ENCODE assay signal across 9 cellular contexts in the genomic region with DNA sequence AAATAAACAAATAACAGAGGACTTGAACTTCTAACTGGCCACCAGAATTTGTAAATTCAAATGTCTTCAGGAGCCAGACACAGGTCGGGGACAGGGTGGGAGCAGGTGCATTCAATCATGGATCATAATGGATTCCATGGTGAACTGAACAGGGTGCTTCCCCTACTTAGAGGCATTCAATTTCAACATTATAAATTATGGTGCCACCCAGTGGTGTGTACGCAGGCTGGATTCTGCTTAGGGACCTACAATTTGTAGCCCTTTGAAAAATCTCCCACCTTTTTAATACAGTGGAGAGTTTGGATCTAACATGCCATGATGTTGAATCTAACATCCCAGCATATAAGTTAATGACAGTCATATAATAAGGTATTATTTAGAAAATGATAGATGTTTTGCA. TPM values are rescaled to one million over a fixed set of nuclear protein-coding genes. Genes with fewer than 3 reads are reported as not detected.
DNase-seq lines count a peak whose midpoint lies in the region; ATAC-seq and TF ChIP-seq lines count a peak whose summit lies in the region.
"Had no signal": no experiment of that assay in that cellular context is flagged by ENCODE, and none has a peak within 500 bp of the region (broad histone marks: within the 10 kb centered on the region; RNA-seq: fewer than 3 reads in every experiment).

No MANE protein-coding gene starts in this region.

- H3K4me2 ChIP-seq in SU-DHL-6 (ENCODE audit: low read depth, low read length, poor library complexity, severe bottlenecking): no peak overlapping the region

- peaks cover 55% of the 10 kb centered on the region for H3K4me1 ChIP-seq in ACC112 (ENCODE audit: control insufficient read depth, insufficient read depth, low read length, unreplicated experiment)

- TF ChIP-seq CTCF in SU-DHL-6 (IDR thresholded peaks at IDR 0.05; ENCODE audit: insufficient read depth, low read length, poor library complexity, severe bottlenecking): peak; percentile 53

- H3K36me3 ChIP-seq in ACC112 (ENCODE audit: insufficient read depth, low read length) (peaks cover 3% of the 10 kb centered on the region; the same call in 1 of the 2 replicates), SU-DHL-6 (ENCODE audit: low read length) (no peaks in the 10 kb centered on the region)

- peaks cover 95% of the 10 kb centered on the region for H3K79me2 ChIP-seq in ACC112 (ENCODE audit: control insufficient read depth, insufficient read depth, low read length, unreplicated experiment)
- no peaks in the 10 kb centered on the region for H3K79me2 ChIP-seq in SU-DHL-6 (ENCODE audit: insufficient read depth, low read length)

- H3F3A ChIP-seq in SU-DHL-6 (ENCODE audit: insufficient read depth): no peaks in the 10 kb centered on the region

- DNase-seq in left colon (no peak), COLO829 (ENCODE audit: low spot score) (no peak)
- DNase-seq: activated CD8-positive, alpha-beta memory T cell treated with anti-CD3 and anti-CD28 coated beads, Interleukin-2, amount 50 U/mL, for 4 hours had no signal

- H3K9me2 ChIP-seq in SU-DHL-6 (replicated peaks; ENCODE audit: insufficient read depth, low read length): no peaks in the 10 kb centered on the region

- H2AFZ ChIP-seq in ACC112 (ENCODE audit: low read length, unreplicated experiment): no peak overlapping the region
- no peak overlapping the region for H2AFZ ChIP-seq in SU-DHL-6 (ENCODE audit: low read depth, low read length, severe bottlenecking)

- H3K27ac ChIP-seq in ACC112 (ENCODE audit: low read depth, low read length) (peak overlapping the region; percentile 37; the same call in 1 of the 2 replicates), SU-DHL-6 (ENCODE audit: low read depth, low read length) (no peak overlapping the region)

- H3K9ac ChIP-seq in SU-DHL-6 (ENCODE audit: low read length): no peak overlapping the region

- ATAC-seq in GM18511 (IDR thresholded peaks at IDR 0.05; ENCODE audit: unreplicated experiment) (peak; percentile 69), left colon (peak; percentile 60), GM18873 (IDR thresholded peaks at IDR 0.05; ENCODE audit: low FRiP score, unreplicated experiment) (no peak), GM18858 (IDR thresholded peaks at IDR 0.05; ENCODE audit: unreplicated experiment) (no peak), HG03159 (IDR thresholded peaks at IDR 0.05; ENCODE audit: unreplicated experiment) (no peak)

- no peak overlapping the region for H3K4me3 ChIP-seq in ACC112 (ENCODE audit: low read depth, low read length)
- no peak overlapping the region for H3K4me3 ChIP-seq in SU-DHL-6 (ENCODE audit: insufficient read depth, low read length, poor library complexity, severe bottlenecking)

- H3K9me3 ChIP-seq in SU-DHL-6 (ENCODE audit: insufficient read depth, low read length): no peaks in the 10 kb centered on the region

- H3K27me3 ChIP-seq in ACC112 (ENCODE audit: insufficient read depth, low read length) (no peaks in the 10 kb centered on the region), SU-DHL-6 (ENCODE audit: low read length) (no peaks in the 10 kb centered on the region)

- intact Hi-C loops in left colon (cut with DNase I, micrococcal nuclease): no loop called here

- no peaks in the 10 kb centered on the region for H4K20me1 ChIP-seq in SU-DHL-6 (ENCODE audit: low read depth, low read length)

RNA-seq across cellular contexts. Expression of a gene that starts 22.3 kb away (rescaled TPM):
- total RNA-seq in left colon: 10 to 100 TPM; 26.7 to 55.2 TPM

Comparison
In these comparisons a context has a peak if more than half of its experiments do, and no peak if none do; other contexts are left out.
1. ATAC-seq: peak in GM18511 (single experiment) and left colon (single experiment); none in GM18873 (single experiment), GM18858 (single experiment) and HG03159 (single experiment).